ENCODE assay signal across 24 cellular contexts in the genomic region with DNA sequence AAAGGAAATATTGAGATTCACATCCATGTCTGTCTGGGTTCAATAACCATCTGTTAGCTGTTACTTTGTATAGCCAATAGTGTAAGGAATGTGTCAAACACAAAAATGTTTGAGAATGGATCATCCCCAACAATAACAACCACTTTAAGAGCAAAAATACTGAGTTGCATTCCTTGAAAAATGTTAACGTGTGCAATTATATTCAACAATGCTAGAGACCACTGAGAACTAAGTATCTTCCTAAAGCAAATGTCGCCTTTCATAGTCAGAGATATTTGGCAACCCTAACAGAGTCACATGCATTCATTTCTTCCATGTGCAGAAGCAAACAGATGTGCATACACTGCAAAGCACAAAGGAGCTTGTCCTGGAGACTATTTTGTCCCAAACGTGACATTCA.
A peak's percentile ranks its signal among the peaks of the same experiment; 100 is the strongest.
DNase-seq lines count a peak whose midpoint lies in the region; ATAC-seq, FAIRE-seq and TF ChIP-seq lines count a peak whose summit lies in the region.
"Had no signal": no experiment of that assay in that cellular context is flagged by ENCODE, and none has a peak within 500 bp of the region (broad histone marks: within the 10 kb centered on the region; RNA-seq: fewer than 3 reads in every experiment).

No MANE protein-coding gene starts in this region.

- no peak overlapping the region for H3K27ac ChIP-seq in HepG2 (ENCODE audit: extremely low read length, insufficient read depth, low read length)
- no peak overlapping the region for H3K27ac ChIP-seq in right lobe of liver
- no peak overlapping the region for H3K27ac ChIP-seq in mesenchymal stem cell (ENCODE audit: low read length, poor library complexity, severe bottlenecking)
- H3K27ac ChIP-seq: 22Rv1, RWPE1 had no signal

- no peak overlapping the region for H3K14ac ChIP-seq in mesenchymal stem cell (ENCODE audit: low read length in 2 of 2)

- no TSS peak for BruUV-seq in HepG2 (replicated peaks; lab: Mats Ljungman, UMichigan)

- H2AK5ac ChIP-seq in mesenchymal stem cell (ENCODE audit: low read length, severe bottlenecking) = no peak overlapping the region

- no peak for TF ChIP-seq CTCF in HepG2 (CRISPR knock-in tag; IDR thresholded peaks at IDR 0.05)
- TF ChIP-seq CTCF in right lobe of liver (IDR thresholded peaks at IDR 0.05) = no peak
- no peak for TF ChIP-seq CTCF in omental fat pad (IDR thresholded peaks at IDR 0.05)

- CTCF ChIA-PET in HepG2 (lab: Yijun Ruan, JAX; ENCODE audit: low intra/inter-chr PET ratio, low total read pairs) = no interaction called here

- FAIRE-seq in HepG2 (lab: Jason Lieb, UNC) = no peak

- H3K9me3 ChIP-seq in HepG2 (ENCODE audit: low read length) = no peaks in the 10 kb centered on the region
- no peaks in the 10 kb centered on the region for H3K9me3 ChIP-seq in right lobe of liver
- no peaks in the 10 kb centered on the region for H3K9me3 ChIP-seq in mesenchymal stem cell (ENCODE audit: control insufficient read depth, low read length)
- H3K9me3 ChIP-seq: SK-N-SH had no signal

- no peaks in the 10 kb centered on the region for H3K79me2 ChIP-seq in HepG2 (ENCODE audit: insufficient read depth, low read length)

- no peak overlapping the region for H3K4me2 ChIP-seq in HepG2 (ENCODE audit: low read depth, low read length)
- no peak overlapping the region for H3K4me2 ChIP-seq in mesenchymal stem cell (ENCODE audit: low read length, poor library complexity, severe bottlenecking)
- H3K4me2 ChIP-seq: SK-N-SH had no signal

- no peak overlapping the region for H2BK5ac ChIP-seq in mesenchymal stem cell (ENCODE audit: low read depth, low read length, poor library complexity, severe bottlenecking)

- H3K4ac ChIP-seq in mesenchymal stem cell (ENCODE audit: low read depth in 1 of 2, low read length in 2 of 2) = no peak overlapping the region

- H3K4me3 ChIP-seq in HepG2 (replicated peaks in 1 of 3; ENCODE audit: insufficient read depth in 1 of 3, low read depth in 2 of 3, low read length in 3 of 3) = no peak overlapping the region
- no peak overlapping the region for H3K4me3 ChIP-seq in right lobe of liver
- H3K4me3 ChIP-seq in mesenchymal stem cell (ENCODE audit: insufficient read depth in 1 of 2, low read depth in 1 of 2, low read length in 2 of 2) = no peak overlapping the region

- 23% methylated on average over 3 of the region's 3 CpGs for WGBS in HepG2 (ENCODE audit: low lambda C conversion rate)
- WGBS in right lobe of liver (ENCODE audit: insufficient coverage, low coverage, low lambda C conversion rate, missing lambda C conversion rate) = 48% methylated on average over 3 of the region's 3 CpGs
- WGBS in mesenchymal stem cell = 68% methylated on average over 3 of the region's 3 CpGs

- H3K4me1 ChIP-seq in HepG2 (ENCODE audit: insufficient read depth, low read length) (peaks cover 15% of the 10 kb centered on the region), right lobe of liver (no peaks in the 10 kb centered on the region), mesenchymal stem cell (ENCODE audit: control insufficient read depth, insufficient read depth, low read depth, low read length) (no peaks in the 10 kb centered on the region)

- POLR2A ChIA-PET in HepG2 (lab: Yijun Ruan, JAX) = no interaction called here

- TF ChIP-seq POLR2A in HepG2 (IDR thresholded peaks at IDR 0.05; ENCODE audit: insufficient read depth in 1 of 2, low read depth in 2 of 2, low read length in 2 of 2) = no peak
- no peak for TF ChIP-seq POLR2A in right lobe of liver (IDR thresholded peaks at IDR 0.05)

- no peak overlapping the region for H3K23ac ChIP-seq in mesenchymal stem cell (ENCODE audit: low read length in 2 of 2)

- no peaks in the 10 kb centered on the region for H4K20me1 ChIP-seq in HepG2 (ENCODE audit: insufficient read depth, low read length)

- in situ Hi-C loops in HepG2 (cut with HindIII; ENCODE audit: extremely low pct_ligation_motif_present, low pct_unique_long_range_greater_than_20kb) = no loop called here

- no peak overlapping the region for H2BK15ac ChIP-seq in mesenchymal stem cell (ENCODE audit: low read depth, poor library complexity, severe bottlenecking)

- H2AFZ ChIP-seq in HepG2 (ENCODE audit: low read length) = no peak overlapping the region
- H2AFZ ChIP-seq in mesenchymal stem cell (ENCODE audit: low read depth, low read length) = no peak overlapping the region

- intact Hi-C loops in HepG2 (cut with micrococcal nuclease; ENCODE audit: unreplicated experiment) = no loop called here
- intact Hi-C loops in right lobe of liver (cut with DNase I) = no loop called here

- no peaks in the 10 kb centered on the region for H3K79me1 ChIP-seq in mesenchymal stem cell (replicated peaks; ENCODE audit: low read length, poor library complexity, severe bottlenecking)

- no peak overlapping the region for H4K8ac ChIP-seq in mesenchymal stem cell (ENCODE audit: low read length)

- H2BK120ac ChIP-seq in mesenchymal stem cell (ENCODE audit: low read depth, low read length) = no peak overlapping the region

- ATAC-seq in HepG2 = no peak
- no peak for ATAC-seq in right lobe of liver
- no peak for ATAC-seq in omental fat pad (ENCODE audit: low FRiP score)
- no peak for ATAC-seq in HG03039 (IDR thresholded peaks at IDR 0.05; ENCODE audit: unreplicated experiment)
- ATAC-seq: CD8-positive, alpha-beta T cell had no signal

- peak overlapping the region in 1 of 2 experiments; percentile 8 for H2BK12ac ChIP-seq in mesenchymal stem cell (ENCODE audit: low read length in 2 of 2)

- H3K36me3 ChIP-seq in HepG2 (replicated peaks in 1 of 2; ENCODE audit: control insufficient read depth in 1 of 2, insufficient read depth in 2 of 2, low read length in 2 of 2) (no peaks in the 10 kb centered on the region), right lobe of liver (no peaks in the 10 kb centered on the region), mesenchymal stem cell (ENCODE audit: control insufficient read depth in 1 of 2, insufficient read depth in 2 of 2, low read depth in 1 of 2, low read length in 2 of 2) (no peaks in the 10 kb centered on the region)

- no peak overlapping the region for H4K91ac ChIP-seq in mesenchymal stem cell (ENCODE audit: low read length)

- H3K27me3 ChIP-seq in HepG2 (ENCODE audit: control insufficient read depth in 1 of 2, insufficient read depth in 2 of 2, low read length in 2 of 2) = no peaks in the 10 kb centered on the region
- H3K27me3 ChIP-seq in right lobe of liver = no peaks in the 10 kb centered on the region
- no peaks in the 10 kb centered on the region for H3K27me3 ChIP-seq in mesenchymal stem cell (ENCODE audit: control insufficient read depth in 1 of 2, insufficient read depth in 1 of 2, low read length in 2 of 2)

- no peak for TF ChIP-seq RAD21 in HepG2 (CRISPR knock-in tag; IDR thresholded peaks at IDR 0.05)

- DNase-seq in HepG2 (ENCODE audit: low spot score) (no peak), right lobe of liver (no peak), fibroblast of gingiva (ENCODE audit: low read depth) (peak; percentile 20), mesenchymal stem cell (peak; percentile 33), omental fat pad (ENCODE audit: low spot score) (no peak), DMS79 treated with DMSO at 0.1 percent for 48 hours (lab: John Stamatoyannopoulos, UW) (no peak), GF-D8 (lab: John Stamatoyannopoulos, UW) (no peak)
- DNase-seq: AML-193; C1 segment of cervical spinal cord; CD8-positive, alpha-beta T cell; GDM1; KBM-7; MM.1S; NCI-H1048; NCI-H1417 treated with DMSO at 0.1 percent for 48 hours; NCI-H187 treated with DMSO at 0.1 percent for 48 hours; NCI-H2227 treated with DMSO at 0.1 percent for 48 hours; NCI-H510A; NCI-H748 treated with DMSO at 0.1 percent for 48 hours; SHP77 treated with DMSO at 0.1 percent for 48 hours; SK-N-SH had no signal

- TF ChIP-seq EP300 in HepG2 (IDR thresholded peaks at IDR 0.05; ENCODE audit: low read depth in 2 of 2, low read length in 2 of 2) = no peak
- TF ChIP-seq EP300 in HepG2 (CRISPR knock-in tag; IDR thresholded peaks at IDR 0.05; ENCODE audit: borderline replicate concordance) = no peak

- H3K18ac ChIP-seq in mesenchymal stem cell (ENCODE audit: low read depth in 1 of 2, low read length in 2 of 2) = no peak overlapping the region

- no peak overlapping the region for H3K9ac ChIP-seq in HepG2 (ENCODE audit: insufficient read depth, low read depth, low read length)
- no peak overlapping the region for H3K9ac ChIP-seq in mesenchymal stem cell (ENCODE audit: low read length)
- H3K9ac ChIP-seq: SK-N-SH had no signal

TF ChIP-seq in HepG2, 621 proteins besides CTCF, POLR2A, EP300 and RAD21 (continues in another document):
- TF ChIP-seq RFX1 (IDR thresholded peaks at IDR 0.05) (no peak), MAFF (IDR thresholded peaks at IDR 0.05; ENCODE audit: low read depth, low read length) (peak; percentile 44; the same call in 1 of the 2 replicates), MAFK (conservative IDR thresholded peaks at IDR 0.05 in 1 of 2, IDR thresholded peaks at IDR 0.05 in 1 of 2; ENCODE audit: low read length in 2 of 2) (peak; percentile 22 to 68; a peak in 2 of 4 replicates)

Comparison
In these comparisons a context has a peak if more than half of its experiments do, and no peak if none do; other contexts are left out.
1. DNase-seq: peak in fibroblast of gingiva (single experiment) and mesenchymal stem cell (single experiment); none in HepG2 (single experiment), right lobe of liver (0 of 3), omental fat pad (single experiment), DMS79 treated with DMSO at 0.1 percent for 48 hours (single experiment) and GF-D8 (single experiment).